ENCODE assay signal across 30 cellular contexts in the genomic region with DNA sequence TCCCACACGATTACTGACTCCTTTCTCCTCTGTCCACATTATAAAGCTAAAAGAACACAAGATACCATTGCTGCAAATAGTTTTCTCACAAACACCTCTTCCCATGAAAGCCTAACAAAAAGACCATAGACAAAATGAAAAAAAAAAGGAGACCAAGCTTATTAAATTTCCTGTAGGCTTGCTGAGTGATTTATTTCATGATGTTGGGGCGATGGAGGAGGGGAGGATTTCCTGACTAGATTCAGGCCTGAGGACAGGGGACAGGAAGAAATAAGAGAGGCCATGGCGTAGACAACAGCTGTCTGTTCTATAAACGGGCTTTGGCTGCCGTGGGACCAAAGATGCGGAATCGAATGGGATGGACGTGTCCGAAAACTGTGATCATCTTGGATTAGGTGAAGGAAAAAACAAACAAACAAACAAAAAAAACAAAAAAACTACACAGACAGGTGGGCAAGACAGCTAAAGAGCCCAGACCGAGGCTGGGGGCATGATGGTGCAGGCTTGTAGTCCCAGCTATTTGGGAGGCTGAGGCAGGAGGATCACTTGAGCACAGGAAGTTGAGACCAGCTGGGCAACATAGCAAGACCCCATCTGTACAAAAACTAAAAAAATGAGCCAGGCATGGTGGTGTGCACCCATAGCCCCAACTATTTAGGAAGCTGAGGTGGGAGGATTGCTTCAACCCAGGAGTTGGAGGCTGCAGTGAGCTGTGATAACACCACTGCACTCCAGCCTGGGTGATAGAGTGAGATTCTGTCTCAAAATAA. TPM values are rescaled to one million over a fixed set of nuclear protein-coding genes. Genes with fewer than 3 reads are reported as not detected.
"Had no signal": no experiment of that assay in that cellular context is flagged by ENCODE, and none has a peak within 500 bp of the region (broad histone marks: within the 10 kb centered on the region; RNA-seq: fewer than 3 reads in every experiment).

No MANE protein-coding gene starts in this region.

- H3K4me3 ChIP-seq: adrenal gland, ascending aorta, esophagus muscularis mucosa, gastrocnemius medialis, smooth muscle cell, transverse colon had no signal

- ATAC-seq: activated T-cell treated with anti-CD3 and anti-CD28 coated beads, Interleukin-2, amount 50 U/mL, for 4 hours; gastrocnemius medialis; left ventricle myocardium superior; natural killer cell treated with Interleukin-12 subunit alpha and Interleukin-12 subunit beta and Interleukin-15 and Interleukin-18, amount 100 ng/mL, for 72 hours; sciatic nerve; stimulated activated naive B cell treated with anti-CD40 and anti-IgM and Interleukin-4, amounts not matched to agents 10 μg/mL and 1 μg/mL and 100 μg/mL, for 72 hours had no signal

- H3K27ac Mint-ChIP-seq: activated naive CD8-positive, alpha-beta T cell; activated T-helper 2 cell treated with anti-CD3 and anti-CD28 coated beads, Interferon-gamma antibody, Interleukin-2, Interleukin-4, amounts not matched to agents 10 μg/mL and 5 μg/mL and 100 μg/mL, durations not matched to agents 14 hours and 24 hours and 36 hours; natural killer cell treated with Interleukin-12 subunit alpha and Interleukin-12 subunit beta and Interleukin-15 and Interleukin-18, amount 100 ng/mL, for 72 hours; stimulated activated naive B cell treated with anti-CD40 and anti-IgM and Interleukin-4, amounts not matched to agents 10 μg/mL and 1 μg/mL and 100 μg/mL, for 72 hours had no signal

- H3K9me3 Mint-ChIP-seq: activated T-cell treated with anti-CD3 and anti-CD28 coated beads, Interleukin-2, amount 50 U/mL, for 4 hours; natural killer cell treated with Interleukin-12 subunit alpha and Interleukin-12 subunit beta and Interleukin-15 and Interleukin-18, amount 100 ng/mL, for 72 hours; stimulated activated naive B cell treated with anti-CD40 and anti-IgM and Interleukin-4, amounts not matched to agents 10 μg/mL and 1 μg/mL and 100 μg/mL, for 72 hours had no signal

- FAIRE-seq: urothelium cell line had no signal

- DNase-seq: activated CD4-positive, alpha-beta T cell treated with anti-CD3 and anti-CD28 coated beads for 4 hours; activated CD4-positive, alpha-beta T cell treated with anti-CD3 and anti-CD28 coated beads, Interleukin-2, amount 50 U/mL, for 48 hours; activated CD4-positive, CD25-positive, alpha-beta regulatory T cell; activated CD8-positive, alpha-beta memory T cell treated with anti-CD3 and anti-CD28 coated beads, Interleukin-2, amount 50 U/mL, for 48 hours; activated naive CD4-positive, alpha-beta T cell; activated T-cell treated with anti-CD3 and anti-CD28 coated beads, Interleukin-2, amount 50 U/mL, for 4 hours; adrenal gland; brain microvascular endothelial cell; caudate nucleus; dermis blood vessel endothelial cell; effector memory CD4-positive, alpha-beta T cell; gastrocnemius medialis; hypothalamus; left ventricle myocardium superior; mammary epithelial cell; midbrain; occipital lobe; stimulated activated CD4-positive, alpha-beta T cell treated with anti-CD3 and anti-CD28 coated beads, Interleukin-2, amount 100 ng/mL, for 48 hours; stimulated activated CD8-positive, alpha-beta memory T cell treated with anti-CD3 and anti-CD28 coated beads, Interleukin-4, amount 100 ng/mL, for 48 hours; stimulated activated naive B cell treated with anti-CD40 and anti-IgM and Interleukin-4, amounts not matched to agents 10 μg/mL and 1 μg/mL and 100 μg/mL, for 72 hours; transverse colon had no signal

- H3K4me1 ChIP-seq: adrenal gland, ascending aorta, gastrocnemius medialis, transverse colon had no signal

- H3K27ac ChIP-seq: adrenal gland, ascending aorta, brain microvascular endothelial cell, esophagus muscularis mucosa, gastrocnemius medialis, transverse colon had no signal

- H3K4me3 Mint-ChIP-seq: activated naive CD8-positive, alpha-beta T cell; activated T-cell treated with anti-CD3 and anti-CD28 coated beads, Interleukin-2, amount 50 U/mL, for 4 hours; natural killer cell treated with Interleukin-12 subunit alpha and Interleukin-12 subunit beta and Interleukin-15 and Interleukin-18, amount 100 ng/mL, for 72 hours; stimulated activated naive B cell treated with anti-CD40 and anti-IgM and Interleukin-4, amounts not matched to agents 10 μg/mL and 1 μg/mL and 100 μg/mL, for 72 hours had no signal

- H3K36me3 Mint-ChIP-seq: activated naive CD8-positive, alpha-beta T cell; natural killer cell treated with Interleukin-12 subunit alpha and Interleukin-12 subunit beta and Interleukin-15 and Interleukin-18, amount 100 ng/mL, for 72 hours had no signal

- H3K36me3 ChIP-seq: adrenal gland, ascending aorta, brain microvascular endothelial cell, esophagus muscularis mucosa, gastrocnemius medialis, transverse colon had no signal

- H3K9me3 ChIP-seq: adrenal gland, ascending aorta, gastrocnemius medialis, transverse colon had no signal

- H3K4me2 ChIP-seq: smooth muscle cell had no signal

RNA-seq across cellular contexts. Expression of gene TMPRSS9, which starts 5.3 kb away (rescaled TPM):
- total RNA-seq: activated CD8-positive, alpha-beta memory T cell treated with anti-CD3 and anti-CD28 coated beads for 36 hours; activated T-cell treated with anti-CD3 and anti-CD28 coated beads, Interleukin-2, amount 50 U/mL, for 4 hours; activated T-helper 2 cell treated with anti-CD3 and anti-CD28 coated beads, Interferon-gamma antibody, Interleukin-2, Interleukin-4, amounts not matched to agents 10 μg/mL and 5 μg/mL and 100 μg/mL, durations not matched to agents 14 hours and 24 hours and 36 hours; ascending aorta; gastrocnemius medialis; left ventricle myocardium superior; mammary epithelial cell; natural killer cell treated with Interleukin-12 subunit alpha and Interleukin-12 subunit beta and Interleukin-15 and Interleukin-18, amount 100 ng/mL, for 72 hours; sciatic nerve; smooth muscle cell had no signal
- polyA plus RNA-seq: mammary epithelial cell had no signal

RNA-seq across cellular contexts. Expression of gene LINGO3, which starts 57.4 kb away (rescaled TPM):
- total RNA-seq: activated T-cell treated with anti-CD3 and anti-CD28 coated beads, Interleukin-2, amount 50 U/mL, for 4 hours; ascending aorta; dermis blood vessel endothelial cell; esophagus muscularis mucosa; gastrocnemius medialis; left ventricle myocardium superior; mammary epithelial cell; sciatic nerve; smooth muscle cell had no signal
- polyA plus RNA-seq: adrenal gland, mammary epithelial cell had no signal
